ENCODE assay signal across 8 cellular contexts in the genomic region with DNA sequence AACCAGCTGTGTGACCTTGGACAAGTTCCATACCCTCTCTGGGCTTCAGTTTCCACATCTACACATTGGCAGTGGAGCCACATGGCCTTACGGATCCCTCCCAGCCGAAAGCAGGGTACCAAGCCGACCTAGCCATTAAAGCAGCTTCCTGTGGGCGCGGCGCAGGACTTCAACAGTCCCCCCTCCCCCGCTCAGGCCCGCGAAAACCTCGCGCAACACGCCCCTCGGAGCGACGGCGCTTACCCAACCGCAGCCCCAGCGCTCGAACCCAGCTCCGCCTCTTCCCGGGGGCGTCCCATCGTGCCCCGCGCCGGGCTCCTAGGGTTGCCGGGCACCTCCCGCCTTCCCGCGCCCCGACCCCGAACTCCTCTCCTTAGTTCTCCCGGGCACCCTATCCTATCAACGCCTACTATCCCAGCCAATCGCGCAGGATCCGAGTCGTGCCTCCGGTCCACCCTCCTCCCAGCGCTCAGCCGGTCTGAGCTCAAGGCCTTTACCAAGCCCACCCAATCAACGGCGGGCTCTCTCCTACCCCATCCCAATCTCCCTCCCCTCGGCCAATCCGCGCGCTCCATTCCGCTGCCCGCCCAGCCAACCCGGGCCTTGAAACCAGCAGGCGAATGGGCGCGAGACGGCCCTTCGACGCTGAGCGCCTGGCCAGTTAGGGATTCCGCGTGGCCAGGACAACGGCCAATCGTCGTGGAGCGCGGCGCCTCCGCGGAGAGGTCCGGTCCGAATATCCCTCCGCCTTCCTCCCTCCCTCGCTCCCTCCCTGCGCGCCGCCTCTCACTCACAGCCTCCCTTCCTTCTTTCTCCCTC.
DNase-seq lines count a peak whose midpoint lies in the region; ATAC-seq and FAIRE-seq lines count a peak whose summit lies in the region.

KPNB1 (plus strand) TSS at position 767 of the 819 bp plus-strand sequence. CDS start 326 bp downstream, outside the sequence.

- DNase-seq in Ammon's horn (ENCODE audit: low spot score) (peak; percentile 100), GM19239 (ENCODE audit: insufficient read length, low spot score) (peak; percentile 68), NCI-H524 treated with DMSO at 0.1 percent for 48 hours (lab: John Stamatoyannopoulos, UW) (peak; percentile 98), kidney glomerular epithelial cell (lab: John Stamatoyannopoulos, UW) (peak; percentile 99)
- DNase-seq in activated CD4-positive, alpha-beta T cell treated with anti-CD3 and anti-CD28 coated beads for 4 hours, result peak; percentile 93 to 95
- DNase-seq in stimulated activated CD4-positive, alpha-beta T cell treated with anti-CD3 and anti-CD28 coated beads, Interleukin-1b, Interleukin-23, amount 100 ng/mL, for 1 hour (ENCODE audit: low read depth in 2 of 2), result peak; percentile 84 to 92

- FAIRE-seq in GM19239 (lab: Jason Lieb, UNC), result peak; percentile 97

- peak; percentile 78 for ATAC-seq in HG03457 (IDR thresholded peaks at IDR 0.05; ENCODE audit: unreplicated experiment)

- H3K27ac ChIP-seq in cingulate gyrus (ENCODE audit: low read depth, low read length), result peak within 1 kb of the TSS; percentile 67

Comparison
In these comparisons a context has a peak if more than half of its experiments do, and no peak if none do; other contexts are left out.
1. Peak in every context shown above with its lines: DNase-seq, ATAC-seq and H3K27ac ChIP-seq.